Comparison of ENCODE assay signal across 8 cellular contexts in genomic region chr1:209784276-209785169, GRCh38. TPM values are rescaled to one million over a fixed set of nuclear protein-coding genes. Genes with fewer than 3 reads are reported as not detected.
A peak's percentile ranks its signal among the peaks of the same experiment; 100 is the strongest.
DNase-seq lines count a peak whose midpoint lies in the region; ATAC-seq lines count a peak whose summit lies in the region.

TSS of gene C1orf74 (minus strand) at chr1:209784559. CDS start at chr1:209783634, 925 bp downstream.

- CTCF ChIA-PET in activated CD4-positive, alpha-beta T cell treated with anti-CD3 and anti-CD28 coated beads, Interleukin-2, amount 10 ng/mL, durations not matched to agents 7 days and 5 days (lab: Charles Lee): interaction anchor here (0.8 to 2.6 kb wide), 11 partner anchors 9 to 39 kb away, joined by 3 to 9 read pairs (median 4); partner anchors contain the start of gene TRAF3IP3

- H3K9me3 Mint-ChIP-seq in activated CD4-positive, alpha-beta T cell treated with anti-CD3 and anti-CD28 coated beads, Interleukin-2, amount 10 ng/mL, durations not matched to agents 7 days and 5 days: no peaks in the 10 kb centered on the region

- H3K27ac Mint-ChIP-seq in activated CD4-positive, alpha-beta T cell treated with anti-CD3 and anti-CD28 coated beads, Interleukin-2, amount 10 ng/mL, durations not matched to agents 7 days and 5 days: peak within 1 kb of the TSS; percentile 92

- POLR2A ChIA-PET in activated CD4-positive, alpha-beta T cell treated with anti-CD3 and anti-CD28 coated beads, Interleukin-2, amount 10 ng/mL, durations not matched to agents 7 days and 5 days (lab: Charles Lee): interaction anchor here (1.2 to 1.6 kb wide), 2 partner anchors 16 to 29 kb away, joined by 3 to 4 read pairs; no protein-coding TSS in a partner anchor

- peak; percentile 99 for ATAC-seq in GM19351 (IDR thresholded peaks at IDR 0.05; ENCODE audit: unreplicated experiment)
- ATAC-seq in HG03520 (IDR thresholded peaks at IDR 0.05; ENCODE audit: unreplicated experiment): peak; percentile 99
- ATAC-seq in left colon: peak; percentile 95

- peaks cover 3% of the 10 kb centered on the region for H3K27me3 Mint-ChIP-seq in activated CD4-positive, alpha-beta T cell treated with anti-CD3 and anti-CD28 coated beads, Interleukin-2, amount 10 ng/mL, durations not matched to agents 7 days and 5 days

- H3K36me3 Mint-ChIP-seq in activated CD4-positive, alpha-beta T cell treated with anti-CD3 and anti-CD28 coated beads, Interleukin-2, amount 10 ng/mL, durations not matched to agents 7 days and 5 days (ENCODE audit: low read depth): peaks cover 35% of the 10 kb centered on the region

- DNase-seq in C1 segment of cervical spinal cord (lab: John Stamatoyannopoulos, UW): peak; percentile 71 to 98 (median 96)
- DNase-seq in NCI-H526 treated with DMSO at 0.1 percent for 48 hours (lab: John Stamatoyannopoulos, UW): peak; percentile 84
- DNase-seq in activated CD4-positive, alpha-beta T cell treated with anti-CD3 and anti-CD28 coated beads, Interleukin-2, amount 10 ng/mL, durations not matched to agents 7 days and 5 days: peak; percentile 99
- peak; percentile 30 for DNase-seq in cortex of kidney (lab: John Stamatoyannopoulos, UW)
- peak; percentile 99 for DNase-seq in left colon
- DNase-seq in stimulated activated CD4-positive, alpha-beta T cell treated with anti-CD3 and anti-CD28 coated beads, Interleukin-1b, Interleukin-23, amount 100 ng/mL, for 4 hours (ENCODE audit: low read depth in 2 of 2): peak; percentile 98 to 99

- peak within 1 kb of the TSS; percentile 83 for H3K4me3 Mint-ChIP-seq in activated CD4-positive, alpha-beta T cell treated with anti-CD3 and anti-CD28 coated beads, Interleukin-2, amount 10 ng/mL, durations not matched to agents 7 days and 5 days

- peaks cover 48% of the 10 kb centered on the region for H3K4me1 Mint-ChIP-seq in activated CD4-positive, alpha-beta T cell treated with anti-CD3 and anti-CD28 coated beads, Interleukin-2, amount 10 ng/mL, durations not matched to agents 7 days and 5 days

- intact Hi-C loops in left colon (cut with DNase I, micrococcal nuclease): no loop called here

RNA-seq across cellular contexts. Expression of gene C1orf74, which starts in this region (rescaled TPM):
- total RNA-seq in activated CD4-positive, alpha-beta T cell treated with anti-CD3 and anti-CD28 coated beads, Interleukin-2, amount 10 ng/mL, durations not matched to agents 7 days and 5 days: 1 to 10 TPM; 1.9 to 2.0 TPM
- total RNA-seq in left colon: 1 to 10 TPM; 2.0 to 4.5 TPM

Comparison
In these comparisons a context has a peak if more than half of its experiments do, and no peak if none do; other contexts are left out.
1. Peak in every context shown above with its lines: DNase-seq and ATAC-seq.
2. DNase-seq: peak in every context shown above with its lines; median percentile 99 in activated CD4-positive, alpha-beta T cell treated with anti-CD3 and anti-CD28 coated beads, Interleukin-2, amount 10 ng/mL, durations not matched to agents 7 days and 5 days; 99 in left colon; 98 in stimulated activated CD4-positive, alpha-beta T cell treated with anti-CD3 and anti-CD28 coated beads, Interleukin-1b, Interleukin-23, amount 100 ng/mL, for 4 hours; 96 in C1 segment of cervical spinal cord; 84 in NCI-H526 treated with DMSO at 0.1 percent for 48 hours; 30 in cortex of kidney.